ENCODE assay signal across 22 cellular contexts in the genomic region with DNA sequence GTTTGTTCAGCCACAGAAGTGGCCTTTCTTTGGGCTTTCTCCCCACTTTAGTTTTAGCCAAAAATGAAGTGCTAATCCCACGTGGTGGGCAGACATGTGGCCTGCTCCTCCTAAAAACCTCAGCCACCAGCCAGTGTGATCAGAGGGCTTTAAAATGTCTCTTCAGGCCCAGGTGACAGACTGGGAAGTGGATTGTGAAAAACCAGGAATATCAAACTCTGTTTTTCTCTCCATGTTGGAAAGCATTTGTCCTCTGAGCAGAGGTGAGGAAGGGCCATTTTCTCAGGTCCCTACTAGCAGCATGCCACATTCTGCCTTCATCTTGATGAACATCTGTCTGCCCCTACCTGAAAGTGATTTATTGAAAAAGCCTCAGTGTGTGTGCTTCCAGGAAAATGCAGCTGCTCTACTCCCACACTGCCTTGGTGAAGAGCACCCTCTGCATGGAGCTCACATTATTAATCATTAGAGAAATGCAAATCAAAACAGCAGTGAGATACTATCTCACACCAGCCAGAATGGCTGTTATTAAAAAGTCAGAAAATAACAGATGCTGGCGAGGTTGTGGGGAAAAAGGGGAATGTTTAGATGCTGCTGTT.
A peak's percentile ranks its signal among the peaks of the same experiment; 100 is the strongest.
DNase-seq lines count a peak whose midpoint lies in the region; ATAC-seq and TF ChIP-seq lines count a peak whose summit lies in the region.
"Had no signal": no experiment of that assay in that cellular context is flagged by ENCODE, and none has a peak within 500 bp of the region (broad histone marks: within the 10 kb centered on the region; RNA-seq: fewer than 3 reads in every experiment).

No MANE protein-coding gene starts in this region.

- peak; percentile 17 for DNase-seq in Ammon's horn (ENCODE audit: low spot score)
- peak; percentile 88 for DNase-seq in OCI-M1 (lab: John Stamatoyannopoulos, UW)
- no peak for DNase-seq in glutamatergic neuron
- no peak for DNase-seq in stimulated activated naive CD4-positive, alpha-beta T cell treated with Interleukin-2 at 50 U/mL for 16 hours (lab: John Stamatoyannopoulos, UW)
- no peak for DNase-seq in stimulated activated naive CD4-positive, alpha-beta T cell (lab: John Stamatoyannopoulos, UW)
- no peak for DNase-seq in RPMI8226
- DNase-seq: activated CD4-positive, alpha-beta memory T cell treated with anti-CD3 and anti-CD28 coated beads for 36 hours; activated T-cell treated with anti-CD3 and anti-CD28 coated beads, Interleukin-2, amount 50 U/mL, for 48 hours; brain microvascular endothelial cell; HCEC 1CT; left colon; NCI-H1092; NCI-H2107; NCI-H82; PC-9; SJCRH30 had no signal

- no peak overlapping the region for H3K4me3 ChIP-seq in BLaER1
- H3K4me3 ChIP-seq: PC-9, SJCRH30 had no signal

- peaks cover 58% of the 10 kb centered on the region for H3K4me1 ChIP-seq in BLaER1
- H3K4me1 ChIP-seq: parathyroid adenoma had no signal

- no peaks in the 10 kb centered on the region for H3K36me3 Mint-ChIP-seq in glutamatergic neuron (ENCODE audit: unreplicated experiment)
- H3K36me3 Mint-ChIP-seq: activated CD4-positive, alpha-beta memory T cell treated with anti-CD3 and anti-CD28 coated beads for 36 hours; natural killer cell treated with Interleukin-12 subunit alpha and Interleukin-12 subunit beta and Interleukin-15 and Interleukin-18, amount 100 ng/mL, for 72 hours had no signal

- H3K27ac ChIP-seq in BLaER1 = peak overlapping the region; percentile 33; the same call in 1 of the 2 replicates
- H3K27ac ChIP-seq: brain microvascular endothelial cell, KMS-11, parathyroid adenoma, PC-9, SJCRH30, VCaP had no signal

- no peaks in the 10 kb centered on the region for H3K27me3 ChIP-seq in BLaER1
- H3K27me3 ChIP-seq: brain microvascular endothelial cell, SJCRH30 had no signal

- no peak overlapping the region for H3K4me3 Mint-ChIP-seq in glutamatergic neuron (ENCODE audit: unreplicated experiment)
- H3K4me3 Mint-ChIP-seq: activated CD4-positive, alpha-beta memory T cell treated with anti-CD3 and anti-CD28 coated beads for 36 hours; natural killer cell treated with Interleukin-12 subunit alpha and Interleukin-12 subunit beta and Interleukin-15 and Interleukin-18, amount 100 ng/mL, for 72 hours had no signal

- no peak overlapping the region for H3K9ac ChIP-seq in BLaER1
- H3K9ac ChIP-seq: KMS-11, parathyroid adenoma had no signal

- TF ChIP-seq CTCF in glutamatergic neuron (IDR thresholded peaks at IDR 0.05; ENCODE audit: partially characterized antibody, unreplicated experiment) = no peak

- no peaks in the 10 kb centered on the region for H4K20me1 ChIP-seq in BLaER1

- H3K9me3 Mint-ChIP-seq in glutamatergic neuron (ENCODE audit: unreplicated experiment) = no peaks in the 10 kb centered on the region
- H3K9me3 Mint-ChIP-seq: activated CD4-positive, alpha-beta memory T cell treated with anti-CD3 and anti-CD28 coated beads for 36 hours; natural killer cell treated with Interleukin-12 subunit alpha and Interleukin-12 subunit beta and Interleukin-15 and Interleukin-18, amount 100 ng/mL, for 72 hours had no signal

- H3K27me3 Mint-ChIP-seq in glutamatergic neuron (ENCODE audit: unreplicated experiment) = no peaks in the 10 kb centered on the region
- H3K27me3 Mint-ChIP-seq: activated CD4-positive, alpha-beta memory T cell treated with anti-CD3 and anti-CD28 coated beads for 36 hours had no signal

- no peak overlapping the region for H3K4me2 ChIP-seq in BLaER1
- H3K4me2 ChIP-seq: KMS-11, PC-9 had no signal

- H3K36me3 ChIP-seq in BLaER1 = no peaks in the 10 kb centered on the region
- H3K36me3 ChIP-seq: brain microvascular endothelial cell, SJCRH30 had no signal

- H3K4me1 Mint-ChIP-seq in glutamatergic neuron (ENCODE audit: low read depth, unreplicated experiment) = peaks cover 23% of the 10 kb centered on the region

- H3K27ac Mint-ChIP-seq in glutamatergic neuron (ENCODE audit: unreplicated experiment) = peak overlapping the region; percentile 49
- H3K27ac Mint-ChIP-seq: activated CD4-positive, alpha-beta memory T cell treated with anti-CD3 and anti-CD28 coated beads for 36 hours had no signal

- H3K9me3 ChIP-seq in BLaER1 = peaks cover 15% of the 10 kb centered on the region
- H3K9me3 ChIP-seq: SJCRH30 had no signal

- no peak for ATAC-seq in HG03571 (IDR thresholded peaks at IDR 0.05; ENCODE audit: unreplicated experiment)
- ATAC-seq: left colon; natural killer cell treated with Interleukin-12 subunit alpha and Interleukin-12 subunit beta and Interleukin-15 and Interleukin-18, amount 100 ng/mL, for 72 hours had no signal

Comparison
In these comparisons a context has a peak if more than half of its experiments do, and no peak if none do; other contexts are left out.
1. DNase-seq: peak in Ammon's horn (single experiment) and OCI-M1 (single experiment); none in glutamatergic neuron (single experiment), stimulated activated naive CD4-positive, alpha-beta T cell treated with Interleukin-2 at 50 U/mL for 16 hours (single experiment), stimulated activated naive CD4-positive, alpha-beta T cell (0 of 6) and RPMI8226 (single experiment).